Comparison of ENCODE assay signal across 14 cellular contexts in the genomic region with DNA sequence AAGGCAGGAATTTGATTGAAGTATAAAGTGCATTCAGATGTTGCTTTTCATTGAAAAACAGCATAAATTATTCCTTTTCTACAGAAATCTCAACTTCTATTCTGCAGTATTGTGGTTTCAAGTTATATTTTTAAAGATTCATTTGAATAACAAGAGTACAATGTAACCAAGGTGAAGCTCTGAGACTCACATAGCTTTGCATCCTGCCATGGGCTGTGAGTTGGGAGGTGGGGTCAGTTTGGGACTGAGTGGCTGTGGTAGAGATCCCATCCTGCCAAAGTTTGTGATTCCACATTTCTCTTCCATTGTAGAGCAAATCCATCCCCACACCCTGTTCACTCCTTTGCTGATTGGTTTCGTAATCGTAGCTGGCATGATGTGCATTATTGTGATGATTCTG.
DNase-seq lines count a peak whose midpoint lies in the region; ATAC-seq and TF ChIP-seq lines count a peak whose summit lies in the region.
"Had no signal": no experiment of that assay in that cellular context is flagged by ENCODE, and none has a peak within 500 bp of the region (broad histone marks: within the 10 kb centered on the region; RNA-seq: fewer than 3 reads in every experiment).

No MANE protein-coding gene starts in this region.

- ATAC-seq in GM18873 (IDR thresholded peaks at IDR 0.05; ENCODE audit: low FRiP score, unreplicated experiment), result peak; percentile 21
- peak; percentile 34 for ATAC-seq in GM21528 (IDR thresholded peaks at IDR 0.05; ENCODE audit: low FRiP score, unreplicated experiment)
- ATAC-seq in HG02884 (IDR thresholded peaks at IDR 0.05; ENCODE audit: unreplicated experiment), result peak; percentile 33
- ATAC-seq in WTC11, result peak; percentile 65

- H3K9me3 Mint-ChIP-seq in WTC11, result no peaks in the 10 kb centered on the region
- H3K9me3 Mint-ChIP-seq: activated CD4-positive, alpha-beta T cell treated with anti-CD3 and anti-CD28 coated beads, Interleukin-2, amount 10 ng/mL, durations not matched to agents 24 days and 14 days; IgD-negative memory B cell; neural crest cell had no signal

- H3K27me3 Mint-ChIP-seq in WTC11 (ENCODE audit: low read depth), result no peaks in the 10 kb centered on the region
- H3K27me3 Mint-ChIP-seq: activated CD4-positive, alpha-beta T cell treated with anti-CD3 and anti-CD28 coated beads, Interleukin-2, amount 10 ng/mL, durations not matched to agents 24 days and 14 days; IgD-negative memory B cell had no signal

- no peak for DNase-seq in WTC11 (ENCODE audit: low spot score)
- DNase-seq in DMS153 treated with DMSO at 0.1 percent for 48 hours (lab: John Stamatoyannopoulos, UW; ENCODE audit: unreplicated experiment), result no peak
- no peak for DNase-seq in NCI-H2171 (lab: John Stamatoyannopoulos, UW)
- DNase-seq in cerebellar nuclear complex (lab: John Stamatoyannopoulos, UW), result no peak
- no peak for DNase-seq in LoVo (ENCODE audit: low spot score)
- DNase-seq: activated CD4-positive, alpha-beta T cell treated with anti-CD3 and anti-CD28 coated beads, Interleukin-2, amount 10 ng/mL, durations not matched to agents 24 days and 14 days; amniotic stem cell; central memory CD4-positive, alpha-beta T cell; NCI-H2029 treated with DMSO at 0.1 percent for 48 hours had no signal

- POLR2A ChIA-PET in WTC11 (lab: Charles Lee), result no interaction called here

- H3K36me3 Mint-ChIP-seq in WTC11, result peaks cover 37% of the 10 kb centered on the region

- H3K4me1 Mint-ChIP-seq in WTC11, result peaks cover 28% of the 10 kb centered on the region
- H3K4me1 Mint-ChIP-seq: neural crest cell had no signal

- TF ChIP-seq CTCF in WTC11 (IDR thresholded peaks at IDR 0.05), result no peak

- peak overlapping the region; percentile 75; the same call in 1 of the 2 replicates for H3K27ac Mint-ChIP-seq in WTC11
- H3K27ac Mint-ChIP-seq: activated CD4-positive, alpha-beta T cell treated with anti-CD3 and anti-CD28 coated beads, Interleukin-2, amount 10 ng/mL, durations not matched to agents 24 days and 14 days had no signal

- H3K4me3 Mint-ChIP-seq in WTC11, result no peak overlapping the region
- H3K4me3 Mint-ChIP-seq: activated CD4-positive, alpha-beta T cell treated with anti-CD3 and anti-CD28 coated beads, Interleukin-2, amount 10 ng/mL, durations not matched to agents 24 days and 14 days; IgD-negative memory B cell; neural crest cell had no signal

- CTCF ChIA-PET in WTC11 (lab: Charles Lee), result interaction anchor here (0.7 to 0.8 kb wide), 2 partner anchors 408 to 1221 kb away, joined by 4 read pairs; no protein-coding TSS in a partner anchor

TF ChIP-seq in WTC11, 78 proteins besides CTCF, POLR2A, EP300 and RAD21:
- TF ChIP-seq, protein P1, sequence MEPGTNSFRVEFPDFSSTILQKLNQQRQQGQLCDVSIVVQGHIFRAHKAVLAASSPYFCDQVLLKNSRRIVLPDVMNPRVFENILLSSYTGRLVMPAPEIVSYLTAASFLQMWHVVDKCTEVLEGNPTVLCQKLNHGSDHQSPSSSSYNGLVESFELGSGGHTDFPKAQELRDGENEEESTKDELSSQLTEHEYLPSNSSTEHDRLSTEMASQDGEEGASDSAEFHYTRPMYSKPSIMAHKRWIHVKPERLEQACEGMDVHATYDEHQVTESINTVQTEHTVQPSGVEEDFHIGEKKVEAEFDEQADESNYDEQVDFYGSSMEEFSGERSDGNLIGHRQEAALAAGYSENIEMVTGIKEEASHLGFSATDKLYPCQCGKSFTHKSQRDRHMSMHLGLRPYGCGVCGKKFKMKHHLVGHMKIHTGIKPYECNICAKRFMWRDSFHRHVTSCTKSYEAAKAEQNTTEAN (CRISPR knock-in tag; IDR thresholded peaks at IDR 0.05), result no peak
- no peak for TF ChIP-seq TEAD4 (CRISPR knock-in tag; IDR thresholded peaks at IDR 0.05)
- no peak for TF ChIP-seq EMX1 (CRISPR knock-in tag; IDR thresholded peaks at IDR 0.05)
- TF ChIP-seq, protein P2, sequence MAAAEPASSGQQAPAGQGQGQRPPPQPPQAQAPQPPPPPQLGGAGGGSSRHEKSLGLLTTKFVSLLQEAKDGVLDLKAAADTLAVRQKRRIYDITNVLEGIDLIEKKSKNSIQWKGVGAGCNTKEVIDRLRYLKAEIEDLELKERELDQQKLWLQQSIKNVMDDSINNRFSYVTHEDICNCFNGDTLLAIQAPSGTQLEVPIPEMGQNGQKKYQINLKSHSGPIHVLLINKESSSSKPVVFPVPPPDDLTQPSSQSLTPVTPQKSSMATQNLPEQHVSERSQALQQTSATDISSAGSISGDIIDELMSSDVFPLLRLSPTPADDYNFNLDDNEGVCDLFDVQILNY (CRISPR knock-in tag; IDR thresholded peaks at IDR 0.05), result no peak
- TF ChIP-seq, protein P3, sequence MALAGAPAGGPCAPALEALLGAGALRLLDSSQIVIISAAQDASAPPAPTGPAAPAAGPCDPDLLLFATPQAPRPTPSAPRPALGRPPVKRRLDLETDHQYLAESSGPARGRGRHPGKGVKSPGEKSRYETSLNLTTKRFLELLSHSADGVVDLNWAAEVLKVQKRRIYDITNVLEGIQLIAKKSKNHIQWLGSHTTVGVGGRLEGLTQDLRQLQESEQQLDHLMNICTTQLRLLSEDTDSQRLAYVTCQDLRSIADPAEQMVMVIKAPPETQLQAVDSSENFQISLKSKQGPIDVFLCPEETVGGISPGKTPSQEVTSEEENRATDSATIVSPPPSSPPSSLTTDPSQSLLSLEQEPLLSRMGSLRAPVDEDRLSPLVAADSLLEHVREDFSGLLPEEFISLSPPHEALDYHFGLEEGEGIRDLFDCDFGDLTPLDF (CRISPR knock-in tag; IDR thresholded peaks at IDR 0.05), result no peak
- TF ChIP-seq ATF1 (CRISPR knock-in tag; IDR thresholded peaks at IDR 0.05), result no peak
- TF ChIP-seq, protein P4, sequence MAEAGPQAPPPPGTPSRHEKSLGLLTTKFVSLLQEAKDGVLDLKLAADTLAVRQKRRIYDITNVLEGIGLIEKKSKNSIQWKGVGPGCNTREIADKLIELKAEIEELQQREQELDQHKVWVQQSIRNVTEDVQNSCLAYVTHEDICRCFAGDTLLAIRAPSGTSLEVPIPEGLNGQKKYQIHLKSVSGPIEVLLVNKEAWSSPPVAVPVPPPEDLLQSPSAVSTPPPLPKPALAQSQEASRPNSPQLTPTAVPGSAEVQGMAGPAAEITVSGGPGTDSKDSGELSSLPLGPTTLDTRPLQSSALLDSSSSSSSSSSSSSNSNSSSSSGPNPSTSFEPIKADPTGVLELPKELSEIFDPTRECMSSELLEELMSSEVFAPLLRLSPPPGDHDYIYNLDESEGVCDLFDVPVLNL (CRISPR knock-in tag; IDR thresholded peaks at IDR 0.05; ENCODE audit: borderline replicate concordance, low read depth), result no peak
- TF ChIP-seq, protein P5, sequence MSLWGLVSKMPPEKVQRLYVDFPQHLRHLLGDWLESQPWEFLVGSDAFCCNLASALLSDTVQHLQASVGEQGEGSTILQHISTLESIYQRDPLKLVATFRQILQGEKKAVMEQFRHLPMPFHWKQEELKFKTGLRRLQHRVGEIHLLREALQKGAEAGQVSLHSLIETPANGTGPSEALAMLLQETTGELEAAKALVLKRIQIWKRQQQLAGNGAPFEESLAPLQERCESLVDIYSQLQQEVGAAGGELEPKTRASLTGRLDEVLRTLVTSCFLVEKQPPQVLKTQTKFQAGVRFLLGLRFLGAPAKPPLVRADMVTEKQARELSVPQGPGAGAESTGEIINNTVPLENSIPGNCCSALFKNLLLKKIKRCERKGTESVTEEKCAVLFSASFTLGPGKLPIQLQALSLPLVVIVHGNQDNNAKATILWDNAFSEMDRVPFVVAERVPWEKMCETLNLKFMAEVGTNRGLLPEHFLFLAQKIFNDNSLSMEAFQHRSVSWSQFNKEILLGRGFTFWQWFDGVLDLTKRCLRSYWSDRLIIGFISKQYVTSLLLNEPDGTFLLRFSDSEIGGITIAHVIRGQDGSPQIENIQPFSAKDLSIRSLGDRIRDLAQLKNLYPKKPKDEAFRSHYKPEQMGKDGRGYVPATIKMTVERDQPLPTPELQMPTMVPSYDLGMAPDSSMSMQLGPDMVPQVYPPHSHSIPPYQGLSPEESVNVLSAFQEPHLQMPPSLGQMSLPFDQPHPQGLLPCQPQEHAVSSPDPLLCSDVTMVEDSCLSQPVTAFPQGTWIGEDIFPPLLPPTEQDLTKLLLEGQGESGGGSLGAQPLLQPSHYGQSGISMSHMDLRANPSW (CRISPR knock-in tag; conservative IDR thresholded peaks at IDR 0.05; ENCODE audit: low read depth), result no peak
- TF ChIP-seq NR3C1 (CRISPR knock-in tag; conservative IDR thresholded peaks at IDR 0.05; ENCODE audit: low read depth), result no peak
- TF ChIP-seq ZNF219 (CRISPR knock-in tag; IDR thresholded peaks at IDR 0.05; ENCODE audit: borderline replicate concordance), result no peak
- TF ChIP-seq NFE2L1 (CRISPR knock-in tag; IDR thresholded peaks at IDR 0.05), result no peak
- no peak for TF ChIP-seq MXD4 (CRISPR knock-in tag; IDR thresholded peaks at IDR 0.05; ENCODE audit: borderline replicate concordance)
- TF ChIP-seq, protein P6, sequence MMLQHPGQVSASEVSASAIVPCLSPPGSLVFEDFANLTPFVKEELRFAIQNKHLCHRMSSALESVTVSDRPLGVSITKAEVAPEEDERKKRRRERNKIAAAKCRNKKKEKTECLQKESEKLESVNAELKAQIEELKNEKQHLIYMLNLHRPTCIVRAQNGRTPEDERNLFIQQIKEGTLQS (CRISPR knock-in tag; conservative IDR thresholded peaks at IDR 0.05), result no peak
- TF ChIP-seq ELF4 (CRISPR knock-in tag; IDR thresholded peaks at IDR 0.05; ENCODE audit: low read depth), result no peak
TF ChIP-seq in WTC11: peak in this region for 0.
